In genomic region chr3:63877737-63878393, GRCh38 we compare ENCODE assay signal across 1 cellular context.
TF ChIP-seq lines count a peak whose summit lies in the region.

No MANE protein-coding gene starts in this region.

TF ChIP-seq in SK-N-SH, 30 proteins besides CTCF, POLR2A, EP300 and RAD21 (continued from another document):
- no peak for TF ChIP-seq REST (IDR thresholded peaks at IDR 0.05; ENCODE audit: low read depth, low read length)
- TF ChIP-seq TEAD4 (IDR thresholded peaks at IDR 0.05; ENCODE audit: borderline replicate concordance, insufficient read depth), result no peak
- TF ChIP-seq, protein P1, sequence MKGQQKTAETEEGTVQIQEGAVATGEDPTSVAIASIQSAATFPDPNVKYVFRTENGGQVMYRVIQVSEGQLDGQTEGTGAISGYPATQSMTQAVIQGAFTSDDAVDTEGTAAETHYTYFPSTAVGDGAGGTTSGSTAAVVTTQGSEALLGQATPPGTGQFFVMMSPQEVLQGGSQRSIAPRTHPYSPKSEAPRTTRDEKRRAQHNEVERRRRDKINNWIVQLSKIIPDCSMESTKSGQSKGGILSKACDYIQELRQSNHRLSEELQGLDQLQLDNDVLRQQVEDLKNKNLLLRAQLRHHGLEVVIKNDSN (IDR thresholded peaks at IDR 0.05; ENCODE audit: borderline replicate concordance, low read depth), result no peak
- TF ChIP-seq ELF1 (IDR thresholded peaks at IDR 0.05), result no peak
